1 cellular context compared by ENCODE assay signal in genomic region chr5:132829742-132830435, GRCh38.
TF ChIP-seq lines count a peak whose summit lies in the region.

No MANE protein-coding gene starts in this region.

TF ChIP-seq in HepG2, 621 proteins besides CTCF, POLR2A, EP300 and RAD21 (continued from another document and continues in another):
- TF ChIP-seq ZBTB34 (CRISPR knock-in tag; IDR thresholded peaks at IDR 0.05), result 0 out of 2 replicates have a peak, but pooled peaks have one; percentile 5
- TF ChIP-seq FIP1L1 (IDR thresholded peaks at IDR 0.05; ENCODE audit: borderline replicate concordance, insufficient read depth, low read depth, low read length), result no peak
- no peak; the same call in 1 of the 2 replicates for TF ChIP-seq CHCHD3 (CRISPR knock-in tag; IDR thresholded peaks at IDR 0.05)
- no peak for TF ChIP-seq ZBTB42 (CRISPR knock-in tag; IDR thresholded peaks at IDR 0.05)
- TF ChIP-seq SSRP1 (CRISPR knock-in tag; IDR thresholded peaks at IDR 0.05), result no peak; the same call in 1 of the 2 replicates
- no peak for TF ChIP-seq SRSF1 (optimal IDR thresholded peaks at IDR 0.05; ENCODE audit: low read depth, low read length)
- no peak for TF ChIP-seq ZNF569 (CRISPR knock-in tag; IDR thresholded peaks at IDR 0.05; ENCODE audit: borderline replicate concordance)
- peak; percentile 30; the same call in 1 of the 2 replicates for TF ChIP-seq BRD4 (CRISPR knock-in tag; IDR thresholded peaks at IDR 0.05)
- peak; percentile 45; the same call in 1 of the 2 replicates for TF ChIP-seq SIN3A (IDR thresholded peaks at IDR 0.05; ENCODE audit: borderline replicate concordance, low read depth, low read length)
- peak; percentile 70; the same call in 1 of the 2 replicates for TF ChIP-seq ZBTB7A (CRISPR knock-in tag; IDR thresholded peaks at IDR 0.05)
- TF ChIP-seq ZSCAN20 (CRISPR knock-in tag; IDR thresholded peaks at IDR 0.05; ENCODE audit: borderline replicate concordance), result 0 out of 2 replicates have a peak, but pooled peaks have one; percentile 51
- TF ChIP-seq TGIF2 (CRISPR knock-in tag; IDR thresholded peaks at IDR 0.05), result peak; percentile 45; the same call in 1 of the 2 replicates
- TF ChIP-seq RAD51 (IDR thresholded peaks at IDR 0.05; ENCODE audit: borderline replicate concordance), result no peak
- TF ChIP-seq IRF1 (CRISPR knock-in tag; IDR thresholded peaks at IDR 0.05; ENCODE audit: low read depth), result no peak
- TF ChIP-seq NFYC (CRISPR knock-in tag; IDR thresholded peaks at IDR 0.05), result no peak
- TF ChIP-seq ZNF460 (CRISPR knock-in tag; IDR thresholded peaks at IDR 0.05; ENCODE audit: borderline replicate concordance), result no peak
- TF ChIP-seq ZNF607 (CRISPR knock-in tag; IDR thresholded peaks at IDR 0.05; ENCODE audit: borderline replicate concordance), result no peak; the same call in none of the 2 replicates
- TF ChIP-seq RARG (CRISPR knock-in tag; IDR thresholded peaks at IDR 0.05; ENCODE audit: low read depth), result no peak
- TF ChIP-seq STAG1 (CRISPR knock-in tag; IDR thresholded peaks at IDR 0.05), result peak; percentile 96
- TF ChIP-seq ELF3 (CRISPR knock-in tag; IDR thresholded peaks at IDR 0.05), result peak; percentile 37
- no peak for TF ChIP-seq ATF1 (CRISPR knock-in tag; IDR thresholded peaks at IDR 0.05)
- no peak for TF ChIP-seq SNAI1 (CRISPR knock-in tag; IDR thresholded peaks at IDR 0.05; ENCODE audit: borderline replicate concordance)
- no peak for TF ChIP-seq ZFP36 (IDR thresholded peaks at IDR 0.05; ENCODE audit: borderline replicate concordance, low read depth, low read length, partially characterized antibody)
- peak; percentile 82 for TF ChIP-seq KDM2A (CRISPR knock-in tag; IDR thresholded peaks at IDR 0.05; ENCODE audit: borderline replicate concordance, low read depth)
- no peak for TF ChIP-seq TAF1 (CRISPR knock-in tag; IDR thresholded peaks at IDR 0.05)
- no peak for TF ChIP-seq ZNF644 (CRISPR knock-in tag; IDR thresholded peaks at IDR 0.05; ENCODE audit: low read depth)
- TF ChIP-seq EHMT2 (IDR thresholded peaks at IDR 0.05; ENCODE audit: borderline replicate concordance, low read depth, low read length), result no peak
- no peak for TF ChIP-seq NFIB (CRISPR knock-in tag; IDR thresholded peaks at IDR 0.05; ENCODE audit: borderline replicate concordance)
- TF ChIP-seq CERS6 (CRISPR knock-in tag; IDR thresholded peaks at IDR 0.05), result no peak
- TF ChIP-seq SOX6 (IDR thresholded peaks at IDR 0.05), result no peak
- TF ChIP-seq SOX6 (CRISPR knock-in tag; IDR thresholded peaks at IDR 0.05), result peak; percentile 62
- no peak for TF ChIP-seq ZNF329 (CRISPR knock-in tag; IDR thresholded peaks at IDR 0.05; ENCODE audit: low read depth)
- TF ChIP-seq PATZ1 (CRISPR knock-in tag; IDR thresholded peaks at IDR 0.05), result 0 out of 2 replicates have a peak, but pooled peaks have one; percentile 29
- no peak for TF ChIP-seq SNRNP70 (IDR thresholded peaks at IDR 0.05; ENCODE audit: low read depth, low read length)
- no peak for TF ChIP-seq TRAFD1 (CRISPR knock-in tag; IDR thresholded peaks at IDR 0.05; ENCODE audit: borderline replicate concordance)
- TF ChIP-seq TCF7L2 (IDR thresholded peaks at IDR 0.05; ENCODE audit: low read depth, low read length), result no peak
- TF ChIP-seq HNF1A (IDR thresholded peaks at IDR 0.05; ENCODE audit: low read depth), result no peak
- no peak for TF ChIP-seq HNF1A (CRISPR knock-in tag; IDR thresholded peaks at IDR 0.05; ENCODE audit: borderline replicate concordance)
- no peak for TF ChIP-seq ZNF737 (CRISPR knock-in tag; IDR thresholded peaks at IDR 0.05; ENCODE audit: borderline replicate concordance)
- peak; percentile 78 for TF ChIP-seq KMT2A (CRISPR knock-in tag; IDR thresholded peaks at IDR 0.05)
- TF ChIP-seq ZNF883 (CRISPR knock-in tag; IDR thresholded peaks at IDR 0.05; ENCODE audit: not compliant biosample characterization), result peak; percentile 39
- no peak for TF ChIP-seq IRF9 (CRISPR knock-in tag; IDR thresholded peaks at IDR 0.05; ENCODE audit: borderline replicate concordance)
- TF ChIP-seq CBX5 (CRISPR knock-in tag; IDR thresholded peaks at IDR 0.05; ENCODE audit: borderline replicate concordance), result peak; percentile 51; the same call in 1 of the 2 replicates
- peak; percentile 79 for TF ChIP-seq YY1 (IDR thresholded peaks at IDR 0.05; ENCODE audit: insufficient read depth, insufficient replicate concordance, low read depth, low read length)
- no peak for TF ChIP-seq ZFAT (CRISPR knock-in tag; conservative IDR thresholded peaks at IDR 0.05)
- TF ChIP-seq SP2 (CRISPR knock-in tag; IDR thresholded peaks at IDR 0.05), result no peak
- TF ChIP-seq JDP2 (CRISPR knock-in tag; IDR thresholded peaks at IDR 0.05; ENCODE audit: borderline replicate concordance), result no peak; the same call in 1 of the 2 replicates
- TF ChIP-seq ZNF142 (CRISPR knock-in tag; IDR thresholded peaks at IDR 0.05), result no peak
